1 cellular context compared by ENCODE assay signal in genomic region chr10:78964952-78965633, GRCh38.
TF ChIP-seq lines count a peak whose summit lies in the region.

No MANE protein-coding gene starts in this region.

TF ChIP-seq in HepG2, 621 proteins besides CTCF, POLR2A, EP300 and RAD21 (continued from another document and continues in another):
- peak; percentile 70; the same call in 1 of the 2 replicates for TF ChIP-seq CSRNP1 (CRISPR knock-in tag; IDR thresholded peaks at IDR 0.05)
- TF ChIP-seq ZNF800 (CRISPR knock-in tag; IDR thresholded peaks at IDR 0.05) = no peak
- TF ChIP-seq TCF7 (IDR thresholded peaks at IDR 0.05; ENCODE audit: low read depth) = peak; percentile 32; the same call in 1 of the 2 replicates
- peak; percentile 99 for TF ChIP-seq ZNF746 (CRISPR knock-in tag; IDR thresholded peaks at IDR 0.05)
- TF ChIP-seq JUNB (CRISPR knock-in tag; IDR thresholded peaks at IDR 0.05; ENCODE audit: borderline replicate concordance) = peak; percentile 31; the same call in 1 of the 2 replicates
- peak; percentile 56; the same call in 1 of the 2 replicates for TF ChIP-seq CBFB (CRISPR knock-in tag; IDR thresholded peaks at IDR 0.05)
- 0 out of 2 replicates have a peak, but pooled peaks have one; percentile 59 for TF ChIP-seq BRF2 (CRISPR knock-in tag; IDR thresholded peaks at IDR 0.05)
- peak; percentile 68; the same call in 1 of the 2 replicates for TF ChIP-seq FOSL1 (CRISPR knock-in tag; IDR thresholded peaks at IDR 0.05; ENCODE audit: borderline replicate concordance)
- TF ChIP-seq ZBTB39 (CRISPR knock-in tag; IDR thresholded peaks at IDR 0.05) = peak; percentile 84; the same call in 1 of the 2 replicates
- TF ChIP-seq NCOA1 (CRISPR knock-in tag; IDR thresholded peaks at IDR 0.05) = peak; percentile 77; the same call in 1 of the 2 replicates
- TF ChIP-seq GABPB1 (CRISPR knock-in tag; IDR thresholded peaks at IDR 0.05) = peak; percentile 85
- no peak for TF ChIP-seq SIN3B (IDR thresholded peaks at IDR 0.05; ENCODE audit: low read length)
- TF ChIP-seq ZNF784 (CRISPR knock-in tag; IDR thresholded peaks at IDR 0.05; ENCODE audit: borderline replicate concordance) = peak; percentile 89
- TF ChIP-seq NR2C2 (CRISPR knock-in tag; IDR thresholded peaks at IDR 0.05; ENCODE audit: borderline replicate concordance) = peak; percentile 62; the same call in 1 of the 2 replicates
- 0 out of 2 replicates have a peak, but pooled peaks have one; percentile 38 for TF ChIP-seq FIP1L1 (IDR thresholded peaks at IDR 0.05; ENCODE audit: borderline replicate concordance, insufficient read depth, low read depth, low read length)
- 0 out of 2 replicates have a peak, but pooled peaks have one; percentile 1 for TF ChIP-seq MIER2 (CRISPR knock-in tag; IDR thresholded peaks at IDR 0.05)
- TF ChIP-seq ZBTB38 (CRISPR knock-in tag; IDR thresholded peaks at IDR 0.05) = peak; percentile 75
- peak; percentile 80; the same call in 1 of the 2 replicates for TF ChIP-seq SAFB2 (CRISPR knock-in tag; IDR thresholded peaks at IDR 0.05; ENCODE audit: borderline replicate concordance, low read depth)
- peak; percentile 94 for TF ChIP-seq MED1 (CRISPR knock-in tag; IDR thresholded peaks at IDR 0.05)
- TF ChIP-seq THAP11 (CRISPR knock-in tag; IDR thresholded peaks at IDR 0.05) = peak; percentile 70; the same call in 1 of the 2 replicates
- peak; percentile 99 for TF ChIP-seq MTA1 (CRISPR knock-in tag; IDR thresholded peaks at IDR 0.05; ENCODE audit: borderline replicate concordance)
- peak; percentile 99 for TF ChIP-seq PATZ1 (CRISPR knock-in tag; IDR thresholded peaks at IDR 0.05)
- TF ChIP-seq ZNF724P (CRISPR knock-in tag; IDR thresholded peaks at IDR 0.05; ENCODE audit: borderline replicate concordance) = 0 out of 2 replicates have a peak, but pooled peaks have one; percentile 20
- peak; percentile 33; the same call in 1 of the 2 replicates for TF ChIP-seq FOXJ3 (CRISPR knock-in tag; IDR thresholded peaks at IDR 0.05; ENCODE audit: borderline replicate concordance)
- TF ChIP-seq KAT2B (IDR thresholded peaks at IDR 0.05; ENCODE audit: borderline replicate concordance, low read depth, low read length) = no peak
- TF ChIP-seq ZFP41 (CRISPR knock-in tag; IDR thresholded peaks at IDR 0.05; ENCODE audit: borderline replicate concordance) = no peak
- no peak for TF ChIP-seq HMGA1 (CRISPR knock-in tag; conservative IDR thresholded peaks at IDR 0.05)
- peak; percentile 70; the same call in 1 of the 2 replicates for TF ChIP-seq PCBP1 (IDR thresholded peaks at IDR 0.05; ENCODE audit: borderline replicate concordance, low read depth, low read length)
- peak; percentile 98 for TF ChIP-seq PAXIP1 (CRISPR knock-in tag; conservative IDR thresholded peaks at IDR 0.05)
- TF ChIP-seq ZKSCAN8 (CRISPR knock-in tag; IDR thresholded peaks at IDR 0.05; ENCODE audit: borderline replicate concordance) = peak; percentile 75
- peak; percentile 98 for TF ChIP-seq ZBTB7A (CRISPR knock-in tag; IDR thresholded peaks at IDR 0.05)
- peak; percentile 85; the same call in 1 of the 2 replicates for TF ChIP-seq CHCHD3 (CRISPR knock-in tag; IDR thresholded peaks at IDR 0.05)
- 0 out of 2 replicates have a peak, but pooled peaks have one; percentile 42 for TF ChIP-seq WIZ (CRISPR knock-in tag; IDR thresholded peaks at IDR 0.05)
- no peak for TF ChIP-seq RFXANK (CRISPR knock-in tag; IDR thresholded peaks at IDR 0.05)
- TF ChIP-seq SIX1 (CRISPR knock-in tag; IDR thresholded peaks at IDR 0.05; ENCODE audit: borderline replicate concordance) = peak; percentile 65; the same call in 1 of the 2 replicates
- TF ChIP-seq RARA (CRISPR knock-in tag; IDR thresholded peaks at IDR 0.05) = peak; percentile 87
- TF ChIP-seq RAD51 (IDR thresholded peaks at IDR 0.05; ENCODE audit: borderline replicate concordance) = no peak
- peak; percentile 79; the same call in 1 of the 2 replicates for TF ChIP-seq MEIS2 (CRISPR knock-in tag; IDR thresholded peaks at IDR 0.05)
- peak; percentile 48; the same call in 1 of the 2 replicates for TF ChIP-seq ZNF512B (CRISPR knock-in tag; IDR thresholded peaks at IDR 0.05; ENCODE audit: borderline replicate concordance)
- peak; percentile 62; the same call in 1 of the 2 replicates for TF ChIP-seq ZMYM4 (CRISPR knock-in tag; IDR thresholded peaks at IDR 0.05)
- no peak for TF ChIP-seq REXO4 (CRISPR knock-in tag; IDR thresholded peaks at IDR 0.05; ENCODE audit: borderline replicate concordance)
- TF ChIP-seq KDM5B (CRISPR knock-in tag; IDR thresholded peaks at IDR 0.05; ENCODE audit: borderline replicate concordance) = peak; percentile 31; the same call in 1 of the 2 replicates
- peak; percentile 74 for TF ChIP-seq BORCS8-MEF2B (CRISPR knock-in tag; IDR thresholded peaks at IDR 0.05)
- TF ChIP-seq MLX (CRISPR knock-in tag; IDR thresholded peaks at IDR 0.05) = peak; percentile 83; the same call in 1 of the 2 replicates
